ENCODE assay signal across 18 cellular contexts in genomic region chr9:134276463-134277245, GRCh38. TPM values are rescaled to one million over a fixed set of nuclear protein-coding genes. Genes with fewer than 3 reads are reported as not detected.
A peak's percentile ranks its signal among the peaks of the same experiment; 100 is the strongest.
DNase-seq lines count a peak whose midpoint lies in the region; ATAC-seq, FAIRE-seq and TF ChIP-seq lines count a peak whose summit lies in the region.
"Had no signal": no experiment of that assay in that cellular context is flagged by ENCODE, and none has a peak within 500 bp of the region (broad histone marks: within the 10 kb centered on the region; RNA-seq: fewer than 3 reads in every experiment).

No MANE protein-coding gene starts in this region.

- peak overlapping the region in 1 of 2 experiments; percentile 58; a peak in 1 of 4 replicates for H3K9ac ChIP-seq in K562 (ENCODE audit: insufficient read depth in 1 of 2, low read depth in 2 of 2, low read length in 2 of 2)

- DNase-seq in SIG-M5 treated with dmso at 0.1 percent for 504 hours (lab: John Stamatoyannopoulos, UW; ENCODE audit: unreplicated experiment) (peak; percentile 28), SIG-M5 (lab: John Stamatoyannopoulos, UW) (no peak), NOMO-1 treated with DMSO at 0.1 percent for 48 hours (lab: John Stamatoyannopoulos, UW; ENCODE audit: unreplicated experiment) (peak; percentile 99), K562 (ENCODE audit: extremely low read depth in 1 of 4, low spot score in 3 of 4) (peak in 1 of 4 experiments; percentile 29), spleen (no peak), SHP77 (lab: John Stamatoyannopoulos, UW) (no peak)
- DNase-seq: activated CD4-positive, alpha-beta T cell treated with anti-CD3 and anti-CD28 coated beads for 48 hours; lower lobe of right lung; natural killer cell; NCI-H2171; Right ventricle myocardium superior; stomach had no signal

- TF ChIP-seq CTCF in K562 (IDR thresholded peaks at IDR 0.05 in 2 of 3, conservative IDR thresholded peaks at IDR 0.05 in 1 of 3; ENCODE audit: insufficient read depth in 2 of 3, low read depth in 1 of 3, low read length in 3 of 3) (no peak), spleen (IDR thresholded peaks at IDR 0.05 in 8 of 11, conservative IDR thresholded peaks at IDR 0.05 in 3 of 11) (no peak)

- H3K36me3 ChIP-seq in K562 (ENCODE audit: control insufficient read depth, insufficient read depth, low read length), result no peaks in the 10 kb centered on the region
- H3K36me3 ChIP-seq in spleen, result no peaks in the 10 kb centered on the region
- H3K36me3 ChIP-seq: lower lobe of right lung, stomach had no signal

- H3K4me2 ChIP-seq in K562 (ENCODE audit: insufficient read depth, low read length), result no peak overlapping the region
- H3K4me2 ChIP-seq: A549 had no signal

- peaks cover 4% of the 10 kb centered on the region for H3K9me3 ChIP-seq in K562 (replicated peaks; ENCODE audit: control insufficient read depth, insufficient read depth, low read depth, low read length)
- peaks cover 0 to 6% (median 0%) of the 10 kb centered on the region in 8 donors for H3K9me3 ChIP-seq in spleen
- H3K9me3 ChIP-seq: lower lobe of right lung, stomach had no signal

- FAIRE-seq in K562 (lab: Jason Lieb, UNC), result no peak
- FAIRE-seq: A549, GM12878, HTR-8/SVneo, urothelium cell line had no signal

- CTCF ChIA-PET in K562 (lab: Yijun Ruan, JAX; ENCODE audit: low intra/inter-chr PET ratio), result no interaction called here

- H3K27ac ChIP-seq in K562 (ENCODE audit: extremely low read depth, low read depth, low read length) (no peak overlapping the region), spleen (peak overlapping the region in 6 of 8 donors; percentile 18 to 54 (median 28))
- H3K27ac ChIP-seq: A549, lower lobe of right lung, stomach had no signal

- peaks cover 16% of the 10 kb centered on the region; the same call in 1 of the 2 replicates for H4K20me1 ChIP-seq in K562 (replicated peaks; ENCODE audit: control insufficient read depth, insufficient read depth, low read length)

- peak; percentile 58 for ATAC-seq in K562
- no peak for ATAC-seq in HG02870 (IDR thresholded peaks at IDR 0.05; ENCODE audit: unreplicated experiment)
- no peak for ATAC-seq in GM19455 (IDR thresholded peaks at IDR 0.05; ENCODE audit: unreplicated experiment)
- ATAC-seq: GM12878, lower lobe of right lung, natural killer cell had no signal

- no peaks in the 10 kb centered on the region for H3K79me2 ChIP-seq in K562 (ENCODE audit: control insufficient read depth, insufficient read depth, low read length)

- no peak overlapping the region for H2AFZ ChIP-seq in K562 (ENCODE audit: low read depth, low read length)

- H3K4me1 ChIP-seq in K562 (replicated peaks in 1 of 2; ENCODE audit: control insufficient read depth in 2 of 2, insufficient read depth in 2 of 2, low read length in 2 of 2) (peaks cover 0 to 13% of the 10 kb centered on the region in 2 experiments; a peak in 4 of 5 replicates), spleen (peaks cover 6 to 22% (median 17%) of the 10 kb centered on the region in 6 donors)
- H3K4me1 ChIP-seq: A549, lower lobe of right lung had no signal

- TF ChIP-seq POLR2A in K562 (conservative IDR thresholded peaks at IDR 0.05), result no peak
- no peak for TF ChIP-seq POLR2A in spleen (IDR thresholded peaks at IDR 0.05)

- H3K27me3 ChIP-seq in K562 (ENCODE audit: control insufficient read depth in 2 of 2, insufficient read depth in 2 of 2, low read length in 2 of 2), result peaks cover 7 to 80% of the 10 kb centered on the region in 2 experiments; a peak in 4 of 5 replicates
- peaks cover 0 to 57% (median 0%) of the 10 kb centered on the region in 7 donors for H3K27me3 ChIP-seq in spleen (replicated peaks in 1 of 7)

- POLR2A ChIA-PET in K562 (lab: Yijun Ruan, JAX), result interaction anchor here (0.7 kb wide), 1 partner anchor 10 kb away, joined by 3 read pairs; no protein-coding TSS in a partner anchor

- in situ Hi-C loops in K562 (cut with MboI), result no loop called here

- no peak for TF ChIP-seq RAD21 in K562 (CRISPR knock-in tag; conservative IDR thresholded peaks at IDR 0.05 in 1 of 2, IDR thresholded peaks at IDR 0.05 in 1 of 2)

- WGBS in K562 (ENCODE audit: insufficient coverage, low coverage, missing lambda C conversion rate), result 3% methylated on average over 6 of the region's 13 CpGs
- WGBS in spleen, 5 donors, result 21 to 26% (median 23%) methylated on average over 12 to 13 of the region's 13 CpGs

- H3K4me3 ChIP-seq in K562 (no peak overlapping the region), spleen (no peak overlapping the region)
- H3K4me3 ChIP-seq: A549, GM12878, lower lobe of right lung, stomach had no signal

- BruUV-seq in K562 (replicated peaks; lab: Mats Ljungman, UMichigan), result no TSS peak

- intact Hi-C loops in K562 (cut with micrococcal nuclease) (no loop called here), spleen (cut with DNase I; ENCODE audit: low total_unique reads) (no loop called here)

- no peaks in the 10 kb centered on the region for H3K9me1 ChIP-seq in K562 (ENCODE audit: control insufficient read depth, insufficient read depth, low read length)

- no peak for TF ChIP-seq EP300 in K562 (IDR thresholded peaks at IDR 0.05; ENCODE audit: low read length)

TF ChIP-seq in K562, 482 proteins besides CTCF, POLR2A, EP300 and RAD21 (continues in another document):
- TF ChIP-seq MLX (CRISPR knock-in tag; conservative IDR thresholded peaks at IDR 0.05), result no peak
- TF ChIP-seq ZBTB5 (IDR thresholded peaks at IDR 0.05), result no peak
- no peak for TF ChIP-seq MYBL2 (IDR thresholded peaks at IDR 0.05; ENCODE audit: low read depth)
- no peak for TF ChIP-seq MYBL2 (CRISPR knock-in tag; IDR thresholded peaks at IDR 0.05; ENCODE audit: borderline replicate concordance)
- TF ChIP-seq PKNOX1 (IDR thresholded peaks at IDR 0.05), result peak; percentile 57; the same call in 1 of the 2 replicates
- no peak for TF ChIP-seq HBP1 (CRISPR knock-in tag; IDR thresholded peaks at IDR 0.05)
- peak; percentile 78; the same call in 1 of the 2 replicates for TF ChIP-seq SPI1 (IDR thresholded peaks at IDR 0.05; ENCODE audit: borderline replicate concordance, low read depth, low read length)

RNA-seq across cellular contexts. Expression of gene RXRA, which starts 49.6 kb away (rescaled TPM):
- 9.2 and 26.3 TPM in 2 replicates for total RNA-seq in K562 (2011; cell fraction: chromatin; rRNA removed; ENCODE audit: low replicate concordance)
- 12.6 and 15.3 TPM in 2 replicates for total RNA-seq in K562 (2011; cell fraction: nucleolus; rRNA removed)
- total RNA-seq in K562 (2011; cell fraction: nucleoplasm; rRNA removed), result 9.4 and 10.3 TPM in 2 replicates
- total RNA-seq in K562 (2014; rRNA removed) (9.6 and 11.0 TPM in 2 replicates), K562 (2014; rRNA removed; fragmentation: Illumina TruSeq; extraction: Trizol) (1.5 and 1.8 TPM in 2 replicates), K562 (2015; rRNA removed; fragmentation: Illumina TruSeq; extraction: Trizol) (4.2 and 5.7 TPM in 2 replicates), K562 (2021) (21.4 and 23.6 TPM in 2 replicates), spleen (100 to 1,000 TPM in 2 of 7 donors, 10 to 100 TPM in 5; 67.7 to 116 (median 95.6) TPM)
- polyA plus RNA-seq in K562 (2011; rRNA removed) (4.0 and 4.6 TPM in 2 replicates), K562 (2014; fragmentation: Illumina TruSeq; extraction: Trizol) (5.2 and 14.5 TPM in 2 replicates), K562 (2014; fragmentation: Nextera tagmentation; extraction: Ambion mirVana) (under 1 TPM; 0.35 to 0.56 TPM), K562 (2014; rRNA removed) (6.8 and 14.8 TPM in 2 replicates), spleen (10 to 100 TPM; 10.9 to 40.4 (median 11.9) TPM)
- 8.4 and 14.0 TPM in 2 replicates for polyA plus RNA-seq in K562 (2011; cell fraction: cytosol; rRNA removed)
- 7.8 and 14.2 TPM in 2 replicates for polyA plus RNA-seq in K562 (2011; cell fraction: nucleus; rRNA removed)
- polyA plus RNA-seq in K562 (2012), result 13.9 and 14.6 TPM in 2 replicates
- polyA minus RNA-seq in K562 (2011; rRNA and poly(A)+ RNA removed), result 2.2 and 4.3 TPM in 2 replicates
- 13.6 and 24.3 TPM in 2 replicates for polyA minus RNA-seq in K562 (2011; cell fraction: cytosol; rRNA and poly(A)+ RNA removed)
- polyA minus RNA-seq in K562 (2011; cell fraction: nucleus; rRNA and poly(A)+ RNA removed), result 6.7 and 8.4 TPM in 2 replicates

Comparison
In these comparisons a context has a peak if more than half of its experiments do, and no peak if none do; other contexts are left out.
1. DNase-seq: peak in SIG-M5 treated with dmso at 0.1 percent for 504 hours (single experiment) and NOMO-1 treated with DMSO at 0.1 percent for 48 hours (single experiment); none in SIG-M5 (single experiment), spleen (single experiment) and SHP77 (0 of 2).